In the genomic region with DNA sequence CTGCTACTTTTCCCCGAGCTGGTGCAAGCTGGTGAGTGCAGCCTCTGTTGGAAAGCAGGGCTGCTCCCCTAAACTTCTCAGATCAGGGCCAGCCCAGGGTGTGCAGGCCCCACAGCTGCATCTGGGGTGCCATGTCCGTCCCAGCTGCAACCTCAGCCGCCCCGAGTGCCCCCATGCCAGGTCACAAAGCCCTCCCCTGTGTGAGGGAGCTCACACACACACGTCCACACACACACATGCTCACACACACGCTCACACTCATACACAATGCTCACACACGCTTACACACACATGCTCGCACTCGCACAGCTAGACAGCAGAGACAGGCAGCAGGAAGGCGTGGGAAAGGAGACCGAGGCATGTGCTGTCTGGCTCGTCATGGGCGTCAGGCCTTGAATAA, we compare ENCODE assay signal across 17 cellular contexts.
"Had no signal": no experiment of that assay in that cellular context is flagged by ENCODE, and none has a peak within 500 bp of the region (broad histone marks: within the 10 kb centered on the region; RNA-seq: fewer than 3 reads in every experiment).

No MANE protein-coding gene starts in this region.

- ATAC-seq: activated CD4-positive, CD25-positive, alpha-beta regulatory T cell treated with anti-CD3 and anti-CD28 coated beads, Interleukin-2, amount 50 U/mL, for 24 hours; activated T-cell treated with anti-CD3 and anti-CD28 coated beads, Interleukin-2, amount 50 U/mL, for 72 hours; gastroesophageal sphincter; right cardiac atrium; SK-N-SH treated with all-trans-retinoic acid at 6 μM for 48 hours; upper lobe of right lung had no signal

- H3K27me3 ChIP-seq: gastroesophageal sphincter, suprapubic skin, upper lobe of right lung had no signal

- H3K4me3 ChIP-seq: gastroesophageal sphincter, suprapubic skin, upper lobe of right lung had no signal

- H3K27ac ChIP-seq: gastroesophageal sphincter, suprapubic skin, upper lobe of right lung had no signal

- DNase-seq: activated CD4-positive, alpha-beta T cell treated with anti-CD3 and anti-CD28 coated beads, Interleukin-2, amount 50 U/mL, for 4 hours; activated naive CD4-positive, alpha-beta T cell; activated T-cell treated with anti-CD3 and anti-CD28 coated beads, Interleukin-2, amount 50 U/mL, for 72 hours; central memory CD4-positive, alpha-beta T cell; cortex of kidney; effector memory CD4-positive, alpha-beta T cell; midbrain; nucleus accumbens; stimulated activated CD4-positive, alpha-beta T cell treated with anti-CD3 and anti-CD28 coated beads, Interleukin-1b, Interleukin-23, amount 100 ng/mL, for 48 hours; stimulated activated naive CD4-positive, alpha-beta T cell; upper lobe of right lung had no signal

- H3K9me3 ChIP-seq: gastroesophageal sphincter, suprapubic skin, upper lobe of right lung had no signal

- H3K9me3 Mint-ChIP-seq: activated T-cell treated with anti-CD3 and anti-CD28 coated beads, Interleukin-2, amount 50 U/mL, for 72 hours had no signal

- H3K4me3 Mint-ChIP-seq: activated T-cell treated with anti-CD3 and anti-CD28 coated beads, Interleukin-2, amount 50 U/mL, for 72 hours had no signal

- H3K27me3 Mint-ChIP-seq: progenitor cell of endocrine pancreas had no signal

- H3K27ac Mint-ChIP-seq: activated T-cell treated with anti-CD3 and anti-CD28 coated beads, Interleukin-2, amount 50 U/mL, for 72 hours; progenitor cell of endocrine pancreas had no signal
